ENCODE assay signal across 21 cellular contexts in the genomic region with DNA sequence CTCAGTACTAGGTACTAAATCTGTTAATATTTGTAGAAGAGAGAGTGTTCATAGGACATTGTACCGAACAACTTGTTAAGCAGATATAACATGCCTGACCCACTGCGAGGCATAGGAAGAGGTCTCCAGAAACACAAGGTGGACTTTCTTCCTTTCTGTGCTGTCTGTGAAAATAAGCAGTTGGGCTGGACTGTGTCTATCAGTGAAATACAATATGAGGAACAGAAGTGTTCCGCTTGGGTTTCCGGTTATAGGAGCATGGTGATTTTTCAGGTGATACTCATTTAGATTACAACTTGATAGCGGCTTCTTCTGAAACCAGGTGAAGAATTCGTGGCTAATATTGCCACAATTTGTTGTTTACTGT.
DNase-seq lines count a peak whose midpoint lies in the region; ATAC-seq and TF ChIP-seq lines count a peak whose summit lies in the region.
"Had no signal": no experiment of that assay in that cellular context is flagged by ENCODE, and none has a peak within 500 bp of the region (broad histone marks: within the 10 kb centered on the region; RNA-seq: fewer than 3 reads in every experiment).

No MANE protein-coding gene starts in this region.

- CTCF ChIA-PET in mammary epithelial cell (lab: Charles Lee; ENCODE audit: low non-redundant PET) = no interaction called here

- dilution Hi-C loops in mammary epithelial cell (cut with HindIII; ENCODE audit: low sequenced_read_pairs) = no loop called here

- no peak overlapping the region for H3K4me2 ChIP-seq in mammary epithelial cell (ENCODE audit: insufficient read depth, low read depth, low read length)

- no peak overlapping the region for H3K27ac Mint-ChIP-seq in memory B cell
- H3K27ac Mint-ChIP-seq: activated naive CD8-positive, alpha-beta T cell treated with anti-CD3 and anti-CD28 coated beads for 36 hours; CD4-positive, alpha-beta memory T cell; immature natural killer cell; naive B cell had no signal

- no peaks in the 10 kb centered on the region for H3K9me3 ChIP-seq in breast epithelium
- H3K9me3 ChIP-seq in mammary epithelial cell (replicated peaks; ENCODE audit: insufficient read depth, low read length) = no peaks in the 10 kb centered on the region
- H3K9me3 ChIP-seq in testis = no peaks in the 10 kb centered on the region
- H3K9me3 ChIP-seq in aorta (ENCODE audit: control insufficient read depth, low read length) = no peaks in the 10 kb centered on the region
- H3K9me3 ChIP-seq: MG63, sigmoid colon, tibial artery had no signal

- no peaks in the 10 kb centered on the region for H4K20me1 ChIP-seq in mammary epithelial cell (ENCODE audit: insufficient read depth, low read length)

- peaks cover 18% of the 10 kb centered on the region for H3K4me1 Mint-ChIP-seq in memory B cell

- ATAC-seq in memory B cell (ENCODE audit: low read depth) = peak; percentile 39
- no peak for ATAC-seq in GM18519 (IDR thresholded peaks at IDR 0.05; ENCODE audit: low FRiP score, unreplicated experiment)
- ATAC-seq in aorta (ENCODE audit: low FRiP score) = no peak

- intact Hi-C loops in breast epithelium (cut with DNase I; ENCODE audit: low total_unique reads) = no loop called here
- intact Hi-C loops in mammary epithelial cell (cut with micrococcal nuclease) = loop anchor here (2.0 to 10.0 kb wide), 4 partner anchors 158 to 1724 kb away; a partner anchor contains a TSS
- intact Hi-C loops in testis (cut with DNase I; ENCODE audit: low total_unique reads) = no loop called here
- intact Hi-C loops in aorta (cut with DNase I) = loop anchor here in 1 of 2 donors (5.0 kb wide), 1 partner anchor 139 kb away; no protein-coding TSS in a partner anchor

- no peak for TF ChIP-seq POLR2A in breast epithelium (IDR thresholded peaks at IDR 0.05)
- no peak for TF ChIP-seq POLR2A in testis (IDR thresholded peaks at IDR 0.05)

- no peak overlapping the region for H2AFZ ChIP-seq in mammary epithelial cell (ENCODE audit: low read depth, low read length)

- H3K79me2 ChIP-seq in mammary epithelial cell (ENCODE audit: insufficient read depth, low read length) = no peaks in the 10 kb centered on the region

- DNase-seq in breast epithelium (ENCODE audit: low spot score in 2 of 2) (no peak), mammary epithelial cell (no peak), cerebellar cortex (ENCODE audit: low spot score) (peak; percentile 5), memory B cell (ENCODE audit: low spot score in 2 of 2) (no peak), testis (no peak), NCI-H345 (lab: John Stamatoyannopoulos, UW) (no peak), aorta (no peak)
- DNase-seq: activated CD4-positive, alpha-beta T cell treated with anti-CD3 and anti-CD28 coated beads for 4 hours; activated naive CD8-positive, alpha-beta T cell treated with anti-CD3 and anti-CD28 coated beads for 36 hours; CD4-positive, alpha-beta memory T cell; DMS53; GOT3; immature natural killer cell; MG63; naive B cell; NCI-H1417 treated with DMSO at 0.1 percent for 48 hours; NCI-H446 treated with DMSO at 0.1 percent for 48 hours; sigmoid colon; stimulated activated naive CD4-positive, alpha-beta T cell; tibial artery had no signal

- peak overlapping the region; percentile 71 for H3K4me3 Mint-ChIP-seq in memory B cell
- H3K4me3 Mint-ChIP-seq: activated naive CD8-positive, alpha-beta T cell treated with anti-CD3 and anti-CD28 coated beads for 36 hours; CD4-positive, alpha-beta memory T cell; immature natural killer cell had no signal

- H3K36me3 ChIP-seq in breast epithelium = no peaks in the 10 kb centered on the region
- H3K36me3 ChIP-seq in mammary epithelial cell (ENCODE audit: insufficient read depth, low read length) = no peaks in the 10 kb centered on the region
- no peaks in the 10 kb centered on the region for H3K36me3 ChIP-seq in testis (ENCODE audit: low read depth, missing control alignments)
- H3K36me3 ChIP-seq in aorta (ENCODE audit: control insufficient read depth in 1 of 2, insufficient read depth in 2 of 2, low read length in 1 of 2) = no peaks in the 10 kb centered on the region
- H3K36me3 ChIP-seq: MG63, sigmoid colon, tibial artery had no signal

- H3K9me3 Mint-ChIP-seq in memory B cell = no peaks in the 10 kb centered on the region
- H3K9me3 Mint-ChIP-seq: activated naive CD8-positive, alpha-beta T cell treated with anti-CD3 and anti-CD28 coated beads for 36 hours; naive B cell had no signal

- peak overlapping the region; percentile 12 to 41 (median 37) for H3K4me3 ChIP-seq in breast epithelium
- H3K4me3 ChIP-seq in mammary epithelial cell (replicated peaks in 1 of 3; ENCODE audit: insufficient read depth in 1 of 3, low read depth in 2 of 3, low read length in 3 of 3) = no peak overlapping the region
- H3K4me3 ChIP-seq in testis = peak overlapping the region; percentile 40 to 56
- no peak overlapping the region for H3K4me3 ChIP-seq in aorta (ENCODE audit: low read length in 2 of 2)
- H3K4me3 ChIP-seq: MG63, sigmoid colon had no signal

- peaks cover 8% of the 10 kb centered on the region for H3K27me3 Mint-ChIP-seq in memory B cell

- peaks cover 0 to 5% of the 10 kb centered on the region in 2 donors for H3K27me3 ChIP-seq in breast epithelium
- peaks cover 5% of the 10 kb centered on the region for H3K27me3 ChIP-seq in mammary epithelial cell (ENCODE audit: insufficient read depth, low read length)
- no peaks in the 10 kb centered on the region for H3K27me3 ChIP-seq in testis
- H3K27me3 ChIP-seq in aorta (ENCODE audit: control insufficient read depth in 1 of 2, insufficient read depth in 2 of 2, low read length in 1 of 2) = no peaks in the 10 kb centered on the region
- H3K27me3 ChIP-seq: MG63 had no signal

- peaks cover 0 to 13% of the 10 kb centered on the region in 2 donors for H3K4me1 ChIP-seq in breast epithelium
- H3K4me1 ChIP-seq in mammary epithelial cell (ENCODE audit: insufficient read depth, low read length) = no peaks in the 10 kb centered on the region
- H3K4me1 ChIP-seq in testis = no peaks in the 10 kb centered on the region
- H3K4me1 ChIP-seq in aorta (ENCODE audit: control insufficient read depth in 1 of 2, insufficient read depth in 2 of 2, low read length in 2 of 2) = no peaks in the 10 kb centered on the region

- no peaks in the 10 kb centered on the region for H3K36me3 Mint-ChIP-seq in memory B cell
- H3K36me3 Mint-ChIP-seq: activated naive CD8-positive, alpha-beta T cell treated with anti-CD3 and anti-CD28 coated beads for 36 hours; CD4-positive, alpha-beta memory T cell; immature natural killer cell; naive B cell had no signal

- WGBS in mammary epithelial cell (ENCODE audit: low coverage, missing lambda C conversion rate) = 89% methylated on average over 6 of the region's 6 CpGs
- 35 to 44% methylated on average over 6 of the region's 6 CpGs for WGBS in testis, 2 donors
- 57 to 63% methylated on average over 6 of the region's 6 CpGs for WGBS in aorta, 2 donors

- H3K27ac ChIP-seq in breast epithelium = peak overlapping the region in 1 of 2 donors; percentile 25
- no peak overlapping the region for H3K27ac ChIP-seq in mammary epithelial cell (ENCODE audit: insufficient read depth, low read depth, low read length)
- no peak overlapping the region for H3K27ac ChIP-seq in testis
- no peak overlapping the region for H3K27ac ChIP-seq in aorta (ENCODE audit: low read depth in 1 of 2, low read length in 2 of 2)
- H3K27ac ChIP-seq: sigmoid colon, tibial artery had no signal

- in situ Hi-C loops in mammary epithelial cell (cut with MboI; ENCODE audit: low sequenced_read_pairs in 2 of 2) = loop anchor here (25.0 kb wide), 2 partner anchors 494 to 519 kb away; no protein-coding TSS in a partner anchor

- no TSS peak for BruUV-seq in mammary epithelial cell (replicated peaks; lab: Mats Ljungman, UMichigan)

- no peak overlapping the region for H3K9ac ChIP-seq in mammary epithelial cell (ENCODE audit: insufficient read depth, low read length)

- no peak for TF ChIP-seq CTCF in breast epithelium (IDR thresholded peaks at IDR 0.05)
- TF ChIP-seq CTCF in mammary epithelial cell (conservative IDR thresholded peaks at IDR 0.05 in 1 of 2, IDR thresholded peaks at IDR 0.05 in 1 of 2; ENCODE audit: extremely low read depth in 1 of 2, insufficient read depth in 1 of 2, low read depth in 1 of 2, low read length in 2 of 2) = no peak
- no peak for TF ChIP-seq CTCF in testis (IDR thresholded peaks at IDR 0.05)

Comparison
In these comparisons a context has a peak if more than half of its experiments do, and no peak if none do; other contexts are left out.
1. H3K4me3 ChIP-seq: peak in breast epithelium (3 of 3) and testis (2 of 2); none in mammary epithelial cell (0 of 3) and aorta (0 of 2).